In genomic region chr1:243345205-243345604, GRCh38 we compare ENCODE assay signal across 11 cellular contexts.
DNase-seq lines count a peak whose midpoint lies in the region; ATAC-seq, FAIRE-seq and TF ChIP-seq lines count a peak whose summit lies in the region.
"Had no signal": no experiment of that assay in that cellular context is flagged by ENCODE, and none has a peak within 500 bp of the region (broad histone marks: within the 10 kb centered on the region; RNA-seq: fewer than 3 reads in every experiment).

No MANE protein-coding gene starts in this region.

- H3K4me1 ChIP-seq in GM23338 (ENCODE audit: insufficient read depth) (no peaks in the 10 kb centered on the region), aorta (ENCODE audit: control insufficient read depth in 1 of 2, insufficient read depth in 2 of 2, low read length in 2 of 2) (no peaks in the 10 kb centered on the region)

- no peak overlapping the region for H3K27ac Mint-ChIP-seq in GM23338
- H3K27ac Mint-ChIP-seq: naive B cell had no signal

- no peaks in the 10 kb centered on the region for H4K20me1 ChIP-seq in GM23338 (replicated peaks; ENCODE audit: insufficient read depth)

- H3K36me3 ChIP-seq in GM23338 (ENCODE audit: insufficient read depth) = no peaks in the 10 kb centered on the region
- no peaks in the 10 kb centered on the region for H3K36me3 ChIP-seq in aorta (ENCODE audit: control insufficient read depth in 1 of 2, insufficient read depth in 2 of 2, low read length in 1 of 2)

- peak; percentile 20 to 52; a peak in 2 of 4 replicates for TF ChIP-seq CTCF in GM23338 (conservative IDR thresholded peaks at IDR 0.05; ENCODE audit: low read depth in 2 of 2)

- H3F3A ChIP-seq in GM23338 (replicated peaks; ENCODE audit: low read depth) = no peaks in the 10 kb centered on the region

- no peaks in the 10 kb centered on the region for H3K9me3 Mint-ChIP-seq in GM23338
- H3K9me3 Mint-ChIP-seq: naive B cell had no signal

- no peak overlapping the region for H2AFZ ChIP-seq in GM23338

- ATAC-seq in GM23338 (no peak), HG02973 (IDR thresholded peaks at IDR 0.05; ENCODE audit: unreplicated experiment) (no peak), aorta (ENCODE audit: low FRiP score) (no peak)

- H3K9me2 ChIP-seq in GM23338 (ENCODE audit: insufficient read depth) = no peaks in the 10 kb centered on the region

- 78 to 89% methylated on average over 1 of the region's 1 CpG for WGBS in aorta, 2 donors

- H3K79me2 ChIP-seq in GM23338 (replicated peaks; ENCODE audit: insufficient read depth) = no peaks in the 10 kb centered on the region

- peak; percentile 26 for FAIRE-seq in RCC 7860 (lab: Jason Lieb, UNC)

- no peak overlapping the region for H3K4me3 ChIP-seq in GM23338
- no peak overlapping the region for H3K4me3 ChIP-seq in aorta (ENCODE audit: low read length in 2 of 2)

- no peak overlapping the region for H3K4me3 Mint-ChIP-seq in GM23338
- H3K4me3 Mint-ChIP-seq: naive B cell had no signal

- peaks cover 3% of the 10 kb centered on the region; the same call in 2 of the 3 replicates for H3K4me1 Mint-ChIP-seq in GM23338
- H3K4me1 Mint-ChIP-seq: naive B cell had no signal

- H3K27ac ChIP-seq in GM23338 (ENCODE audit: low read depth) (no peak overlapping the region), aorta (ENCODE audit: low read depth in 1 of 2, low read length in 2 of 2) (no peak overlapping the region)
- H3K27ac ChIP-seq: epithelial cell of prostate had no signal

- no peaks in the 10 kb centered on the region for H3K27me3 ChIP-seq in GM23338 (ENCODE audit: insufficient read depth)
- no peaks in the 10 kb centered on the region for H3K27me3 ChIP-seq in aorta (ENCODE audit: control insufficient read depth in 1 of 2, insufficient read depth in 2 of 2, low read length in 1 of 2)

- peak; percentile 74 for DNase-seq in Ammon's horn (ENCODE audit: low spot score)
- no peak for DNase-seq in GM23338 (ENCODE audit: low spot score)
- peak; percentile 14 for DNase-seq in RCC 7860 (ENCODE audit: low spot score)
- DNase-seq in inferior parietal cortex (ENCODE audit: extremely low spot score) = peak; percentile 68
- DNase-seq in GM19240 (ENCODE audit: insufficient read length, low spot score) = no peak
- DNase-seq in NOMO-1 (lab: John Stamatoyannopoulos, UW; ENCODE audit: unreplicated experiment in 2 of 2) = no peak
- DNase-seq in aorta = no peak
- DNase-seq: activated T-cell treated with anti-CD3 and anti-CD28 coated beads for 4 hours, naive B cell had no signal

- intact Hi-C loops in aorta (cut with DNase I) = loop anchor here (2.0 to 5.0 kb wide), 2 partner anchors 402 to 928 kb away; no protein-coding TSS in a partner anchor

- no peaks in the 10 kb centered on the region for H3K36me3 Mint-ChIP-seq in GM23338 (ENCODE audit: low read depth)

- peaks cover 2% of the 10 kb centered on the region for H3K27me3 Mint-ChIP-seq in GM23338 (ENCODE audit: insufficient read depth, low read depth, poor library complexity)
- H3K27me3 Mint-ChIP-seq: naive B cell had no signal

- no peaks in the 10 kb centered on the region for H3K9me3 ChIP-seq in aorta (ENCODE audit: control insufficient read depth, low read length)

- H3K4me2 ChIP-seq in GM23338 = no peak overlapping the region

TF ChIP-seq in GM23338, 12 proteins besides CTCF, POLR2A, EP300 and RAD21 (continues in another document):
- TF ChIP-seq NANOG (IDR thresholded peaks at IDR 0.05; ENCODE audit: borderline replicate concordance) = no peak
- no peak for TF ChIP-seq ZNF114 (CRISPR knock-in tag; IDR thresholded peaks at IDR 0.05)
- TF ChIP-seq ETS1 (IDR thresholded peaks at IDR 0.05) = no peak
- TF ChIP-seq, protein P1, sequence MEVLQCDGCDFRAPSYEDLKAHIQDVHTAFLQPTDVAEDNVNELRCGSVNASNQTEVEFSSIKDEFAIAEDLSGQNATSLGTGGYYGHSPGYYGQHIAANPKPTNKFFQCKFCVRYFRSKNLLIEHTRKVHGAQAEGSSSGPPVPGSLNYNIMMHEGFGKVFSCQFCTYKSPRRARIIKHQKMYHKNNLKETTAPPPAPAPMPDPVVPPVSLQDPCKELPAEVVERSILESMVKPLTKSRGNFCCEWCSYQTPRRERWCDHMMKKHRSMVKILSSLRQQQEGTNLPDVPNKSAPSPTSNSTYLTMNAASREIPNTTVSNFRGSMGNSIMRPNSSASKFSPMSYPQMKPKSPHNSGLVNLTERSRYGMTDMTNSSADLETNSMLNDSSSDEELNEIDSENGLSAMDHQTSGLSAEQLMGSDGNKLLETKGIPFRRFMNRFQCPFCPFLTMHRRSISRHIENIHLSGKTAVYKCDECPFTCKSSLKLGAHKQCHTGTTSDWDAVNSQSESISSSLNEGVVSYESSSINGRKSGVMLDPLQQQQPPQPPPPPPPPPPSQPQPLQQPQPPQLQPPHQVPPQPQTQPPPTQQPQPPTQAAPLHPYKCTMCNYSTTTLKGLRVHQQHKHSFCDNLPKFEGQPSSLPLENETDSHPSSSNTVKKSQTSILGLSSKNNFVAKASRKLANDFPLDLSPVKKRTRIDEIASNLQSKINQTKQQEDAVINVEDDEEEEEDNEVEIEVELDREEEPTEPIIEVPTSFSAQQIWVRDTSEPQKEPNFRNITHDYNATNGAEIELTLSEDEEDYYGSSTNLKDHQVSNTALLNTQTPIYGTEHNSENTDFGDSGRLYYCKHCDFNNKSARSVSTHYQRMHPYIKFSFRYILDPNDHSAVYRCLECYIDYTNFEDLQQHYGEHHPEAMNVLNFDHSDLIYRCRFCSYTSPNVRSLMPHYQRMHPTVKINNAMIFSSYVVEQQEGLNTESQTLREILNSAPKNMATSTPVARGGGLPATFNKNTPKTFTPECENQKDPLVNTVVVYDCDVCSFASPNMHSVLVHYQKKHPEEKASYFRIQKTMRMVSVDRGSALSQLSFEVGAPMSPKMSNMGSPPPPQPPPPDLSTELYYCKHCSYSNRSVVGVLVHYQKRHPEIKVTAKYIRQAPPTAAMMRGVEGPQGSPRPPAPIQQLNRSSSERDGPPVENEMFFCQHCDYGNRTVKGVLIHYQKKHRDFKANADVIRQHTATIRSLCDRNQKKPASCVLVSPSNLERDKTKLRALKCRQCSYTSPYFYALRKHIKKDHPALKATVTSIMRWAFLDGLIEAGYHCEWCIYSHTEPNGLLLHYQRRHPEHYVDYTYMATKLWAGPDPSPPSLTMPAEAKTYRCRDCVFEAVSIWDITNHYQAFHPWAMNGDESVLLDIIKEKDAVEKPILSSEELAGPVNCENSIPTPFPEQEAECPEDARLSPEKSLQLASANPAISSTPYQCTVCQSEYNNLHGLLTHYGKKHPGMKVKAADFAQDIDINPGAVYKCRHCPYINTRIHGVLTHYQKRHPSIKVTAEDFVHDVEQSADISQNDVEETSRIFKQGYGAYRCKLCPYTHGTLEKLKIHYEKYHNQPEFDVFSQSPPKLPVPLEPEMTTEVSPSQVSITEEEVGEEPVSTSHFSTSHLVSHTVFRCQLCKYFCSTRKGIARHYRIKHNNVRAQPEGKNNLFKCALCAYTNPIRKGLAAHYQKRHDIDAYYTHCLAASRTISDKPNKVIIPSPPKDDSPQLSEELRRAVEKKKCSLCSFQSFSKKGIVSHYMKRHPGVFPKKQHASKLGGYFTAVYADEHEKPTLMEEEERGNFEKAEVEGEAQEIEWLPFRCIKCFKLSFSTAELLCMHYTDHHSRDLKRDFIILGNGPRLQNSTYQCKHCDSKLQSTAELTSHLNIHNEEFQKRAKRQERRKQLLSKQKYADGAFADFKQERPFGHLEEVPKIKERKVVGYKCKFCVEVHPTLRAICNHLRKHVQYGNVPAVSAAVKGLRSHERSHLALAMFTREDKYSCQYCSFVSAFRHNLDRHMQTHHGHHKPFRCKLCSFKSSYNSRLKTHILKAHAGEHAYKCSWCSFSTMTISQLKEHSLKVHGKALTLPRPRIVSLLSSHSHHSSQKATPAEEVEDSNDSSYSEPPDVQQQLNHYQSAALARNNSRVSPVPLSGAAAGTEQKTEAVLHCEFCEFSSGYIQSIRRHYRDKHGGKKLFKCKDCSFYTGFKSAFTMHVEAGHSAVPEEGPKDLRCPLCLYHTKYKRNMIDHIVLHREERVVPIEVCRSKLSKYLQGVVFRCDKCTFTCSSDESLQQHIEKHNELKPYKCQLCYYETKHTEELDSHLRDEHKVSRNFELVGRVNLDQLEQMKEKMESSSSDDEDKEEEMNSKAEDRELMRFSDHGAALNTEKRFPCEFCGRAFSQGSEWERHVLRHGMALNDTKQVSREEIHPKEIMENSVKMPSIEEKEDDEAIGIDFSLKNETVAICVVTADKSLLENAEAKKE (CRISPR knock-in tag; IDR thresholded peaks at IDR 0.05) = no peak
- TF ChIP-seq JUNB (IDR thresholded peaks at IDR 0.05; ENCODE audit: unreplicated experiment) = no peak
- no peak for TF ChIP-seq EZH2 (IDR thresholded peaks at IDR 0.05; ENCODE audit: low read depth, unreplicated experiment)

Comparison
In these comparisons a context has a peak if more than half of its experiments do, and no peak if none do; other contexts are left out.
1. DNase-seq: peak in Ammon's horn (single experiment), RCC 7860 (single experiment) and inferior parietal cortex (single experiment); none in GM23338 (single experiment), GM19240 (single experiment), NOMO-1 (0 of 2) and aorta (0 of 2).